ENCODE assay signal across 31 cellular contexts in the genomic region with DNA sequence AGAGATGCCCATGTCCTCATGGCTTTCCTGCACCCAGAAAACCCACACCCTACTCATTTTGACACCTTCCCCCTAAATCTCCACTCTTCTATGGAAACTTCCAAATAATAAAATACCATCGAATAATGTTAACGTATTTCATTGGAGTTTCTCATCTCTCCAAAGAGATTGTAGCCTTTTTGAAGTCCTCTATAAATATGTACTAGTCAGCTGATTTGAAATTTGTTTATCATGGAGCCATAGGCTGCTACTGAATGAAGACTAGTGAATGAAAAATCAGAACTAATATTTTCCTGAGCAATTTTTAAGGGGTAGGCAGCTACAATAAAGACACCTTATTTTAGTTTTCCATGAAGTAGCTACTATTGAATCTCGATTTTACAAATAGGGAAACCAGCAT.
"Had no signal": no experiment of that assay in that cellular context is flagged by ENCODE, and none has a peak within 500 bp of the region (broad histone marks: within the 10 kb centered on the region; RNA-seq: fewer than 3 reads in every experiment).

No MANE protein-coding gene starts in this region.

- H3K4me1 ChIP-seq: psoas muscle, testis had no signal

- H3K4me2 ChIP-seq: neural progenitor cell had no signal

- H3K27me3 ChIP-seq: left lung, neural progenitor cell, neutrophil, stomach, testis, thyroid gland, transverse colon, upper lobe of right lung had no signal

- H3K36me3 ChIP-seq: left lung, lower lobe of right lung, neural progenitor cell, neutrophil, stomach, thyroid gland, transverse colon, upper lobe of right lung had no signal

- H3K9me3 ChIP-seq: left lung, lower lobe of right lung, neutrophil, psoas muscle, stomach, testis, thyroid gland, transverse colon, upper lobe of right lung had no signal

- ATAC-seq: left colon; left lung; lower lobe of right lung; natural killer cell; psoas muscle; sciatic nerve; stimulated activated naive B cell treated with anti-CD40 and anti-IgM and Interleukin-4, amounts not matched to agents 10 μg/mL and 1 μg/mL and 100 μg/mL, for 72 hours; stimulated activated naive CD8-positive, alpha-beta T cell treated with anti-CD3 and anti-CD28 coated beads, Interleukin-15, Interleukin-2, amounts not matched to agents 100 U/mL and 50 U/mL, for 24 hours; upper lobe of right lung had no signal

- H3K9ac ChIP-seq: neural progenitor cell, parathyroid adenoma had no signal

- FAIRE-seq: islet of Langerhans, kidney, urothelium cell line had no signal

- H3K27ac ChIP-seq: neural progenitor cell, neutrophil, parathyroid adenoma, psoas muscle, skin epidermis, stomach, testis, thyroid gland, transverse colon had no signal

- H3K4me3 ChIP-seq: left lung, lower lobe of right lung, neural progenitor cell, psoas muscle, skin epidermis, stomach, testis, thyroid gland, transverse colon, upper lobe of right lung had no signal

- DNase-seq: hypothalamus; immature natural killer cell; kidney; left colon; left lung; lower lobe of right lung; mammary epithelial cell; mesendoderm; naive B cell; natural killer cell; nephron progenitor cell; occipital lobe; psoas muscle; stimulated activated CD4-positive, alpha-beta T cell treated with anti-CD3 and anti-CD28 coated beads, Interleukin-12 subunit alpha, Interleukin-12 subunit beta, amount 100 ng/mL, for 4 hours; stimulated activated CD4-positive, alpha-beta T cell treated with anti-CD3 and anti-CD28 coated beads, Interleukin-15, amount 100 ng/mL, for 24 hours; stimulated activated CD4-positive, alpha-beta T cell treated with anti-CD3 and anti-CD28 coated beads, Interleukin-2, amount 100 ng/mL, for 24 hours; stimulated activated CD4-positive, alpha-beta T cell treated with anti-CD3 and anti-CD28 coated beads, Interleukin-4, amount 100 ng/mL, for 1 hour; stimulated activated naive B cell treated with anti-CD40 and anti-IgM and Interleukin-4, amounts not matched to agents 10 μg/mL and 1 μg/mL and 100 μg/mL, for 72 hours; stimulated activated naive CD8-positive, alpha-beta T cell treated with anti-CD3 and anti-CD28 coated beads, Interleukin-15, Interleukin-2, amounts not matched to agents 100 U/mL and 50 U/mL, for 24 hours; stomach; testis; thyroid gland; transverse colon; upper lobe of right lung had no signal
